ENCODE assay signal across 24 cellular contexts in the genomic region with DNA sequence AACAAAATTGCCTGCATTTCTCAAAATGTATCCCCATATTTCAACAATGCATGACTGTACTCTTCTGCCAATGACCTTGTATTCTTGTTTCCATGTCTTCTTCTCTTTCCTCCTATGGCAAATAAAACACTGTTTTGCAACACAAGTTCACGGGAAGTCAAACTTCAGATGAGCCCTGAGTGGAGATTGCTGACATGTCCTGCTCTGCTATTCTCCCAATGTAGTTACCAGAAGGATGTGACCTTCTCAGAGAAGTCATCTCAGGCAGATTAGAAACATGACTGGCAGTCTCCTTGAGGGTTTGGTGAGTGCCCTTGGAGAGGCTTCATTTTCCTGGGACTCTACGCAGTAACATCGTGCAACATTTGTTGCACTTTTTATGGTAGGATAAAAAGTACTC. TPM values are rescaled to one million over a fixed set of nuclear protein-coding genes. Genes with fewer than 3 reads are reported as not detected.
"Had no signal": no experiment of that assay in that cellular context is flagged by ENCODE, and none has a peak within 500 bp of the region (broad histone marks: within the 10 kb centered on the region; RNA-seq: fewer than 3 reads in every experiment).

No MANE protein-coding gene starts in this region.

- H2AFZ ChIP-seq: hepatocyte had no signal

- H3K36me3 ChIP-seq: lower lobe of right lung, pancreas, prostate gland, sigmoid colon, tibial nerve, uterus had no signal

- H3K4me3 ChIP-seq: hepatocyte, lower lobe of right lung, pancreas, prostate gland, sigmoid colon, spleen, tibial nerve, uterus had no signal

- H3K27me3 ChIP-seq: pancreas, sigmoid colon, tibial nerve, uterus had no signal

- H3K4me2 ChIP-seq: hepatocyte had no signal

- H3K79me2 ChIP-seq: hepatocyte had no signal

- H3K4me1 ChIP-seq: lower lobe of right lung, pancreas, prostate gland, sigmoid colon, spleen, uterus had no signal

- H3K27ac ChIP-seq: hepatocyte, lower lobe of right lung, pancreas, prostate gland, sigmoid colon, spleen, tibial nerve, uterus had no signal

- ATAC-seq: left ventricle myocardium superior; lower lobe of right lung; naive thymus-derived CD8-positive, alpha-beta T cell; pancreas; right cardiac atrium; stimulated activated effector memory CD8-positive, alpha-beta T cell treated with anti-CD3 and anti-CD28 coated beads, Interleukin-12 subunit alpha, Interleukin-12 subunit beta, amount 100 ng/mL, for 72 hours had no signal

- DNase-seq: islet precursor cell; left ventricle myocardium superior; lower lobe of right lung; mammary epithelial cell; mesenchymal stem cell; naive thymus-derived CD8-positive, alpha-beta T cell; nucleus accumbens; pancreas; posterior cingulate gyrus; retina; right cardiac atrium; sigmoid colon; small intestine; spleen; stimulated activated CD4-positive, alpha-beta T cell treated with anti-CD3 and anti-CD28 coated beads, Interleukin-4, amount 100 ng/mL, for 24 hours; stimulated activated naive CD4-positive, alpha-beta T cell; uterus had no signal

- H3K9me3 ChIP-seq: lower lobe of right lung, pancreas, prostate gland, sigmoid colon, spleen, tibial nerve, uterus had no signal

RNA-seq across cellular contexts. Expression of gene FCGR2B, which starts 15.6 kb away (rescaled TPM):
- total RNA-seq: hepatocyte, kidney epithelial cell, mammary epithelial cell, neural crest cell had no signal

RNA-seq across cellular contexts. Expression of gene FCRLA, which starts 28.5 kb away (rescaled TPM):
- total RNA-seq: left ventricle myocardium superior, neural crest cell, prostate gland, right cardiac atrium, sigmoid colon had no signal

RNA-seq across cellular contexts. Expression of gene FCGR3B, which starts 47.5 kb away (rescaled TPM):
- total RNA-seq: hepatocyte; kidney epithelial cell; mammary epithelial cell; naive thymus-derived CD8-positive, alpha-beta T cell; neural crest cell; osteoblast had no signal
